Comparison of ENCODE assay signal across 16 cellular contexts in the genomic region with DNA sequence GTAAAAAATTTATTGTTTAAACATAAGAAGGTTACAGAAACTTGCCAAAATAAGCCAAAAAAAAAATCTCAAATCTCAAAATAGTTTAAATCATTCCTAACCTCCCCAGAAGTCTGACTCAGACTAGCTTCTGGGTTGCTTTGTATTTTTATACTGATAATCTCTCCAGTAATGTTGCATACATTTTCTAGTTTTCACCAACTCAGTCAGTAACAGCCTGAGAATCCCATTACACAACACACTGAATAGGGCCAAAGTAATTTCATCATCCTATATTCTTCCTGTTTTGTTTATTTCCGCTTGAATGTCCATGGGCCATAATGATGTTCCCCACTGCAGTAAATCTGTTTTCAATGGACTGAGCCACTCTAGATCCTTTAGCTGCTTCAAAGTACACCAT.
"Had no signal": no experiment of that assay in that cellular context is flagged by ENCODE, and none has a peak within 500 bp of the region (broad histone marks: within the 10 kb centered on the region; RNA-seq: fewer than 3 reads in every experiment).

No MANE protein-coding gene starts in this region.

- H3K4me3 ChIP-seq: esophagus squamous epithelium, right atrium auricular region, spleen, transverse colon had no signal

- FAIRE-seq: bronchial epithelial cell had no signal

- H3K4me1 ChIP-seq: esophagus squamous epithelium, right atrium auricular region, spleen, transverse colon had no signal

- H3K9me3 Mint-ChIP-seq: activated naive CD8-positive, alpha-beta T cell treated with anti-CD3 and anti-CD28 coated beads for 36 hours had no signal

- ATAC-seq: stimulated activated memory B cell treated with anti-CD40 and anti-IgM and Interleukin-4, amounts not matched to agents 10 μg/mL and 1 μg/mL and 100 μg/mL, for 72 hours had no signal

- H3K27ac ChIP-seq: esophagus squamous epithelium, right atrium auricular region, transverse colon had no signal

- H3K4me1 Mint-ChIP-seq: activated naive CD8-positive, alpha-beta T cell treated with anti-CD3 and anti-CD28 coated beads for 36 hours; mesothelial cell of epicardium; stimulated activated memory B cell treated with anti-CD40 and anti-IgM and Interleukin-4, amounts not matched to agents 10 μg/mL and 1 μg/mL and 100 μg/mL, for 72 hours had no signal

- H3K36me3 ChIP-seq: esophagus squamous epithelium, right atrium auricular region, spleen, transverse colon had no signal

- H3K9me3 ChIP-seq: esophagus squamous epithelium, right atrium auricular region, spleen, transverse colon had no signal

- H3K27me3 Mint-ChIP-seq: activated naive CD8-positive, alpha-beta T cell treated with anti-CD3 and anti-CD28 coated beads for 36 hours had no signal

- H3K36me3 Mint-ChIP-seq: activated naive CD8-positive, alpha-beta T cell treated with anti-CD3 and anti-CD28 coated beads for 36 hours; mesothelial cell of epicardium; stimulated activated memory B cell treated with anti-CD40 and anti-IgM and Interleukin-4, amounts not matched to agents 10 μg/mL and 1 μg/mL and 100 μg/mL, for 72 hours had no signal

- H3K27me3 ChIP-seq: esophagus squamous epithelium, right atrium auricular region, spleen, transverse colon had no signal

- H3K4me3 Mint-ChIP-seq: activated naive CD8-positive, alpha-beta T cell treated with anti-CD3 and anti-CD28 coated beads for 36 hours; mesothelial cell of epicardium; stimulated activated memory B cell treated with anti-CD40 and anti-IgM and Interleukin-4, amounts not matched to agents 10 μg/mL and 1 μg/mL and 100 μg/mL, for 72 hours had no signal

- DNase-seq: activated CD4-positive, alpha-beta T cell treated with anti-CD3 and anti-CD28 coated beads, Interleukin-2, amount 50 U/mL, for 48 hours; activated CD4-positive, CD25-positive, alpha-beta regulatory T cell treated with anti-CD3 and anti-CD28 coated beads, Interleukin-2, amount 50 U/mL, for 72 hours; activated gamma-delta T cell treated with Interleukin-2 at 50 U/mL for 16 hours; activated naive CD8-positive, alpha-beta T cell treated with anti-CD3 and anti-CD28 coated beads for 36 hours; activated T-cell treated with anti-CD3 and anti-CD28 coated beads, Interleukin-2, amount 50 U/mL, for 48 hours; anterior cingulate cortex; esophagus squamous epithelium; hypothalamus; spleen; stimulated activated CD4-positive, alpha-beta T cell treated with anti-CD3 and anti-CD28 coated beads, Interleukin-1b, Interleukin-23, amount 100 ng/mL, for 48 hours; substantia nigra; transverse colon had no signal

- H3K27ac Mint-ChIP-seq: activated naive CD8-positive, alpha-beta T cell treated with anti-CD3 and anti-CD28 coated beads for 36 hours; mesothelial cell of epicardium; stimulated activated memory B cell treated with anti-CD40 and anti-IgM and Interleukin-4, amounts not matched to agents 10 μg/mL and 1 μg/mL and 100 μg/mL, for 72 hours had no signal
